Comparison of ENCODE assay signal across 13 cellular contexts in genomic region chr2:96952976-96953610, GRCh38. TPM values are rescaled to one million over a fixed set of nuclear protein-coding genes. Genes with fewer than 3 reads are reported as not detected.
DNase-seq lines count a peak whose midpoint lies in the region; ATAC-seq and TF ChIP-seq lines count a peak whose summit lies in the region.
"Had no signal": no experiment of that assay in that cellular context is flagged by ENCODE, and none has a peak within 500 bp of the region (broad histone marks: within the 10 kb centered on the region; RNA-seq: fewer than 3 reads in every experiment).

No MANE protein-coding gene starts in this region.

- H3K36me3 ChIP-seq in left ventricle myocardium inferior (no peaks in the 10 kb centered on the region), prostate gland (no peaks in the 10 kb centered on the region)
- H3K36me3 ChIP-seq: thyroid gland had no signal

- no peak for ATAC-seq in GM19455 (IDR thresholded peaks at IDR 0.05; ENCODE audit: unreplicated experiment)

- TF ChIP-seq CTCF in left ventricle myocardium inferior (IDR thresholded peaks at IDR 0.05; ENCODE audit: borderline replicate concordance) (no peak), prostate gland (IDR thresholded peaks at IDR 0.05) (no peak)

- H3K4me3 ChIP-seq in left ventricle myocardium inferior: no peak overlapping the region
- H3K4me3 ChIP-seq in prostate gland: no peak overlapping the region
- H3K4me3 ChIP-seq: thyroid gland had no signal

- TF ChIP-seq POLR2A in prostate gland (IDR thresholded peaks at IDR 0.05): no peak

- H3K27ac ChIP-seq in left ventricle myocardium inferior (replicated peaks): peak overlapping the region; percentile 58
- peak overlapping the region; percentile 1 to 53 for H3K27ac ChIP-seq in prostate gland
- H3K27ac ChIP-seq: thyroid gland had no signal

- H3K4me1 ChIP-seq in left ventricle myocardium inferior: peaks cover 46% of the 10 kb centered on the region
- H3K4me1 ChIP-seq in prostate gland (replicated peaks): peaks cover 7% of the 10 kb centered on the region

- DNase-seq in ELF-1 (ENCODE audit: low read depth, low spot score) (peak; percentile 26), astrocyte of the hippocampus (ENCODE audit: low read depth, low spot score) (peak; percentile 21), left ventricle myocardium inferior (no peak), prostate gland (ENCODE audit: low spot score) (no peak), NOMO-1 treated with dmso at 0.1 percent for 144 hours (lab: John Stamatoyannopoulos, UW; ENCODE audit: unreplicated experiment) (no peak), NOMO-1 (lab: John Stamatoyannopoulos, UW; ENCODE audit: unreplicated experiment in 2 of 2) (no peak), DMS53 (lab: John Stamatoyannopoulos, UW) (no peak)
- DNase-seq: CD8-positive, alpha-beta memory T cell; effector CD4-positive, alpha-beta T cell; H9 had no signal

- intact Hi-C loops in left ventricle myocardium inferior (cut with micrococcal nuclease): loop anchor here (5.0 kb wide), 1 partner anchor 96 kb away; the partner anchor contains the start of gene ANKRD39
- intact Hi-C loops in prostate gland (cut with DNase I): loop anchor here (1.0 to 10.0 kb wide), 3 partner anchors 95 to 418 kb away; partner anchors contain the start of genes ANKRD39, ARID5A and KANSL3

- no peaks in the 10 kb centered on the region for H3K27me3 ChIP-seq in left ventricle myocardium inferior (ENCODE audit: low read depth)
- H3K27me3 ChIP-seq in prostate gland (replicated peaks; ENCODE audit: insufficient read depth): no peaks in the 10 kb centered on the region
- H3K27me3 ChIP-seq: thyroid gland had no signal

- H3K9me3 ChIP-seq in left ventricle myocardium inferior (replicated peaks) (no peaks in the 10 kb centered on the region), prostate gland (no peaks in the 10 kb centered on the region)
- H3K9me3 ChIP-seq: thyroid gland had no signal

- 21% methylated on average over 10 of the region's 11 CpGs for WGBS in prostate gland

RNA-seq across cellular contexts. Expression of gene FAM178B, which starts 33.3 kb away (rescaled TPM):
- total RNA-seq in left ventricle myocardium inferior (0.82 TPM), prostate gland (10 to 100 TPM in 1 of 2 donors, not detected in 1; 13.9 TPM)
- total RNA-seq: osteocyte, thyroid gland had no signal

Comparison
In these comparisons a context has a peak if more than half of its experiments do, and no peak if none do; other contexts are left out.
1. DNase-seq: peak in ELF-1 (single experiment) and astrocyte of the hippocampus (single experiment); none in left ventricle myocardium inferior (single experiment), prostate gland (single experiment), NOMO-1 treated with dmso at 0.1 percent for 144 hours (single experiment), NOMO-1 (0 of 2) and DMS53 (single experiment).